In genomic region chr19:14516746-14517438, GRCh38 we compare ENCODE assay signal across 8 cellular contexts. TPM values are rescaled to one million over a fixed set of nuclear protein-coding genes. Genes with fewer than 3 reads are reported as not detected.
DNase-seq lines count a peak whose midpoint lies in the region; ATAC-seq and TF ChIP-seq lines count a peak whose summit lies in the region.

No MANE protein-coding gene starts in this region.

- no peak for DNase-seq in AG09309 (ENCODE audit: low read depth)
- DNase-seq in MCF 10A (ENCODE audit: unreplicated experiment) = no peak
- DNase-seq in mesothelial cell of epicardium (ENCODE audit: low spot score in 2 of 2, unreplicated experiment in 2 of 2) = no peak
- DNase-seq in H4 (ENCODE audit: low spot score) = no peak
- no peak for DNase-seq in mesenteric fat pad (ENCODE audit: low spot score)
- no peak for DNase-seq in glomerular visceral epithelial cell (ENCODE audit: extremely low spot score)

- H3K9ac ChIP-seq in HUES64 (ENCODE audit: low read depth, low read length) = peak overlapping the region; percentile 85

- peaks cover 9% of the 10 kb centered on the region; the same call in 1 of the 2 replicates for H3K4me1 ChIP-seq in HUES64 (ENCODE audit: insufficient read depth, low read length)

- H3K4me3 Mint-ChIP-seq in MCF 10A (ENCODE audit: unreplicated experiment) (peak overlapping the region; percentile 87), mesothelial cell of epicardium (peak overlapping the region; percentile 88)

- POLR2A ChIA-PET in MCF 10A (lab: Yijun Ruan, JAX) = interaction anchor here (0.6 to 15.7 kb wide), 21 partner anchors 11 to 1725 kb away, joined by 3 to 203 read pairs (median 4); partner anchors contain the start of genes ASF1B, DDX39A, GIPC1 and TECR

- no peak for TF ChIP-seq CTCF in AG09309 (IDR thresholded peaks at IDR 0.05; ENCODE audit: control insufficient read depth, insufficient read depth, low read depth, low read length, missing control alignments)
- no peak for TF ChIP-seq CTCF in MCF 10A (IDR thresholded peaks at IDR 0.05; ENCODE audit: unreplicated experiment)
- TF ChIP-seq CTCF in mesothelial cell of epicardium (IDR thresholded peaks at IDR 0.05; ENCODE audit: unreplicated experiment) = no peak

- BruUV-seq in MCF 10A (replicated peaks; lab: Mats Ljungman, UMichigan) = no TSS peak

- peak overlapping the region; percentile 92 for H3K4me3 ChIP-seq in AG09309 (ENCODE audit: control insufficient read depth, low read depth, low read length)
- H3K4me3 ChIP-seq in HUES64 (ENCODE audit: low read length) = peak overlapping the region; percentile 86

- H3K27me3 ChIP-seq in HUES64 (ENCODE audit: insufficient read depth, low read length) = no peaks in the 10 kb centered on the region

- peak overlapping the region; percentile 97 for H3K27ac Mint-ChIP-seq in MCF 10A (ENCODE audit: low read depth, unreplicated experiment)
- H3K27ac Mint-ChIP-seq in mesothelial cell of epicardium = peak overlapping the region; percentile 95

- H3K4me1 Mint-ChIP-seq in MCF 10A (ENCODE audit: insufficient read depth, unreplicated experiment) (peaks cover 23% of the 10 kb centered on the region), mesothelial cell of epicardium (peaks cover 33% of the 10 kb centered on the region)

- 50% methylated on average over 21 of the region's 22 CpGs for WGBS in HUES64

- H3K36me3 Mint-ChIP-seq in MCF 10A (ENCODE audit: insufficient read depth, unreplicated experiment) (peaks cover 58% of the 10 kb centered on the region), mesothelial cell of epicardium (peaks cover 26% of the 10 kb centered on the region)

- intact Hi-C loops in MCF 10A (cut with micrococcal nuclease) = loop anchor here (2.0 kb wide), 1 partner anchor 34 kb away; no protein-coding TSS in a partner anchor

- CTCF ChIA-PET in MCF 10A (lab: Yijun Ruan, JAX) = interaction anchor here (0.6 to 7.9 kb wide), 11 partner anchors 12 to 676 kb away, joined by 3 to 53 read pairs (median 4); no protein-coding TSS in a partner anchor

- no peak for ATAC-seq in HG03039 (IDR thresholded peaks at IDR 0.05; ENCODE audit: unreplicated experiment)

- H3K36me3 ChIP-seq in HUES64 (ENCODE audit: insufficient read depth, low read length) = peaks cover 31% of the 10 kb centered on the region

- no peaks in the 10 kb centered on the region for H3K9me3 ChIP-seq in HUES64 (ENCODE audit: insufficient read depth, low read depth, low read length)

- H3K27me3 Mint-ChIP-seq in MCF 10A (ENCODE audit: insufficient read depth, unreplicated experiment) (no peaks in the 10 kb centered on the region), mesothelial cell of epicardium (ENCODE audit: low read depth) (no peaks in the 10 kb centered on the region)

- no peak overlapping the region for H3K27ac ChIP-seq in HUES64 (ENCODE audit: low read depth, low read length)

- H3K9me3 Mint-ChIP-seq in MCF 10A (ENCODE audit: unreplicated experiment) (no peaks in the 10 kb centered on the region), mesothelial cell of epicardium (no peaks in the 10 kb centered on the region)

RNA-seq across cellular contexts. Expression of gene DNAJB1, which starts 1.3 kb away (rescaled TPM):
- 51.3 TPM for polyA plus RNA-seq in HUES64 (2013, experiment 1 of 2)
- polyA plus RNA-seq in HUES64 (2013, experiment 2 of 2) = 46.2 TPM
- 71.6 and 97.4 TPM in 2 replicates for total RNA-seq in MCF 10A (2022)
- 106 to 113 TPM (median 110 TPM) in 3 replicates for total RNA-seq in mesothelial cell of epicardium
- total RNA-seq in H4 (2014; rRNA removed; shearing (Covaris generic)) = 110 and 137 TPM in 2 replicates
- 111 TPM for total RNA-seq in mesenteric fat pad

RNA-seq across cellular contexts. Expression of gene TECR, which starts 12.5 kb away (rescaled TPM):
- polyA plus RNA-seq in HUES64 (2013, experiment 1 of 2) = 87.7 TPM
- 95.2 TPM for polyA plus RNA-seq in HUES64 (2013, experiment 2 of 2)
- total RNA-seq in MCF 10A (2022) (74.1 and 106 TPM in 2 replicates), mesothelial cell of epicardium (111 to 116 TPM (median 115 TPM) in 3 replicates), mesenteric fat pad (119 TPM)
- total RNA-seq in H4 (2014; rRNA removed; shearing (Covaris generic)) = 80.7 and 124 TPM in 2 replicates

RNA-seq across cellular contexts. Expression of gene GIPC1, which starts 21.0 kb away (rescaled TPM):
- polyA plus RNA-seq in HUES64 (2013, experiment 1 of 2) = 48.3 TPM
- 46.0 TPM for polyA plus RNA-seq in HUES64 (2013, experiment 2 of 2)
- total RNA-seq in MCF 10A (2022) = 107 and 108 TPM in 2 replicates
- total RNA-seq in mesothelial cell of epicardium = 108 to 111 TPM (median 111 TPM) in 3 replicates
- 36.5 and 62.6 TPM in 2 replicates for total RNA-seq in H4 (2014; rRNA removed; shearing (Covaris generic))
- 75.7 TPM for total RNA-seq in mesenteric fat pad

RNA-seq across cellular contexts. Expression of gene PTGER1, which starts 41.7 kb away (rescaled TPM):
- 0.30 TPM for polyA plus RNA-seq in HUES64 (2013, experiment 1 of 2)
- polyA plus RNA-seq in HUES64 (2013, experiment 2 of 2) = not detected
- total RNA-seq in MCF 10A (2022) (0.29 and 0.42 TPM in 2 replicates), mesothelial cell of epicardium (2.8 to 3.5 TPM (median 2.8 TPM) in 3 replicates), mesenteric fat pad (0.55 TPM)
- total RNA-seq in H4 (2014; rRNA removed; shearing (Covaris generic)) = not detected in 2 replicates

RNA-seq across cellular contexts. Expression of gene NDUFB7, which starts 55.0 kb away (rescaled TPM):
- polyA plus RNA-seq in HUES64 (2013, experiment 1 of 2) = 132 TPM
- 143 TPM for polyA plus RNA-seq in HUES64 (2013, experiment 2 of 2)
- total RNA-seq in MCF 10A (2022) = 153 and 165 TPM in 2 replicates
- total RNA-seq in mesothelial cell of epicardium = 117 to 122 TPM (median 119 TPM) in 3 replicates
- 268 and 303 TPM in 2 replicates for total RNA-seq in H4 (2014; rRNA removed; shearing (Covaris generic))
- total RNA-seq in mesenteric fat pad = 181 TPM
